11 cellular contexts compared by ENCODE assay signal in the genomic region with DNA sequence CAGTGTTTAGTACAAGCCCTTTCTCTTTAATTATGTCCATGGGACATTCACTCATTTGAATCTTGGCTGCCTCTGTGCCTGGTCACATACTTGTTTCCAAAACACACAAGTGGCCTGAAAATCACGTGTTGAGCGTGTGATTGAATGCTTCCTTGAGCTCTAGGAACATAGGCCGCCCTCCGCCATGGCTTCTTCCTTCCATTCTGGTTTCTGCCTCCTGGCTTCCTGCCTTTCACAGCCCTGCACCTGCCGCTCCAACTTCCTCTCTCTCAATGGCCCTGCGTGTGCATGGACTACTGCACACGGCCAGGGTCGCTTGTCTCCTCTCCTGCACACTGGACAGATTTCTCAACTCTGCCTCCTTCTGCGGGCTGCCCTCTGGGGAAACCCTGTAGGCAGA.
DNase-seq lines count a peak whose midpoint lies in the region; ATAC-seq and TF ChIP-seq lines count a peak whose summit lies in the region.
"Had no signal": no experiment of that assay in that cellular context is flagged by ENCODE, and none has a peak within 500 bp of the region (broad histone marks: within the 10 kb centered on the region; RNA-seq: fewer than 3 reads in every experiment).

No MANE protein-coding gene starts in this region.

- H3K4me3 ChIP-seq in mucosa of descending colon (no peak overlapping the region), osteoblast (ENCODE audit: insufficient read depth, low read length) (no peak overlapping the region)

- no peak overlapping the region for H3K27ac ChIP-seq in osteoblast (ENCODE audit: low read depth, low read length)
- H3K27ac ChIP-seq: foreskin keratinocyte had no signal

- peaks cover 23% of the 10 kb centered on the region for H3K79me2 ChIP-seq in osteoblast (ENCODE audit: insufficient read depth, low read length)

- peak; percentile 48 for DNase-seq in COR-L47 (lab: John Stamatoyannopoulos, UW)
- peak; percentile 85 for DNase-seq in NCI-H1092 (lab: John Stamatoyannopoulos, UW)
- no peak for DNase-seq in chondrocyte (ENCODE audit: low spot score)
- DNase-seq in mucosa of descending colon: peak; percentile 48 to 69 (median 62)
- DNase-seq in activated CD4-positive, alpha-beta memory T cell treated with anti-CD3 and anti-CD28 coated beads for 36 hours: no peak
- DNase-seq in osteoblast (ENCODE audit: insufficient read length, low spot score, missing footprints): no peak
- DNase-seq: activated naive CD4-positive, alpha-beta T cell treated with anti-CD3 and anti-CD28 coated beads, Interleukin-2, amount 50 U/mL, for 16 hours; foreskin keratinocyte had no signal

- peak overlapping the region; percentile 17 for H3K27ac Mint-ChIP-seq in chondrocyte (ENCODE audit: unreplicated experiment)
- no peak overlapping the region for H3K27ac Mint-ChIP-seq in activated CD4-positive, alpha-beta memory T cell treated with anti-CD3 and anti-CD28 coated beads for 36 hours
- H3K27ac Mint-ChIP-seq: T-helper 1 cell treated with Interleukin-12 subunit alpha and Interleukin-12 subunit beta and Interleukin-4 antibody, amounts not matched to agents 30 μg/mL and 1 μg/mL, for 36 hours had no signal

- intact Hi-C loops in mucosa of descending colon (cut with DNase I, micrococcal nuclease): no loop called here
- intact Hi-C loops in activated CD4-positive, alpha-beta memory T cell treated with anti-CD3 and anti-CD28 coated beads for 36 hours (cut with micrococcal nuclease): no loop called here

- peak; percentile 80 for ATAC-seq in mucosa of descending colon
- no peak for ATAC-seq in HG02870 (IDR thresholded peaks at IDR 0.05; ENCODE audit: unreplicated experiment)
- no peak for ATAC-seq in HG03196 (IDR thresholded peaks at IDR 0.05; ENCODE audit: unreplicated experiment)
- ATAC-seq: foreskin keratinocyte had no signal

- peaks cover 14% of the 10 kb centered on the region for H3K4me1 ChIP-seq in mucosa of descending colon (ENCODE audit: low read depth)
- no peaks in the 10 kb centered on the region for H3K4me1 ChIP-seq in osteoblast (ENCODE audit: insufficient read depth, low read length)
- H3K4me1 ChIP-seq: foreskin keratinocyte had no signal

- H3K4me1 Mint-ChIP-seq in chondrocyte (ENCODE audit: low read depth): peaks cover 6% of the 10 kb centered on the region
- H3K4me1 Mint-ChIP-seq in activated CD4-positive, alpha-beta memory T cell treated with anti-CD3 and anti-CD28 coated beads for 36 hours (ENCODE audit: low read depth): peaks cover 12% of the 10 kb centered on the region

- no peak overlapping the region for H3K4me2 ChIP-seq in osteoblast (ENCODE audit: insufficient read depth, low read length)

- TF ChIP-seq CTCF in chondrocyte (IDR thresholded peaks at IDR 0.05) (no peak), mucosa of descending colon (IDR thresholded peaks at IDR 0.05) (no peak), osteoblast (IDR thresholded peaks at IDR 0.05; ENCODE audit: extremely low read depth, low read depth, low read length) (no peak)

- no peak overlapping the region for H2AFZ ChIP-seq in osteoblast (ENCODE audit: low read length)

- H4K20me1 ChIP-seq in osteoblast (ENCODE audit: insufficient read depth, low read length): no peaks in the 10 kb centered on the region

- H3K27me3 Mint-ChIP-seq in chondrocyte (ENCODE audit: low read depth): no peaks in the 10 kb centered on the region
- H3K27me3 Mint-ChIP-seq in activated CD4-positive, alpha-beta memory T cell treated with anti-CD3 and anti-CD28 coated beads for 36 hours: peaks cover 9% of the 10 kb centered on the region

- H3K27me3 ChIP-seq in osteoblast (ENCODE audit: insufficient read depth, low read length): no peaks in the 10 kb centered on the region
- H3K27me3 ChIP-seq: foreskin keratinocyte had no signal

- CTCF ChIA-PET in activated CD4-positive, alpha-beta memory T cell treated with anti-CD3 and anti-CD28 coated beads for 36 hours (lab: Charles Lee): interaction anchor here (0.7 kb wide), 1 partner anchor 58 kb away, joined by 4 read pairs; no protein-coding TSS in a partner anchor

- H3K36me3 Mint-ChIP-seq in chondrocyte (ENCODE audit: low read depth): peaks cover 22% of the 10 kb centered on the region
- H3K36me3 Mint-ChIP-seq in activated CD4-positive, alpha-beta memory T cell treated with anti-CD3 and anti-CD28 coated beads for 36 hours: no peaks in the 10 kb centered on the region

- H3K9me3 ChIP-seq in mucosa of descending colon (no peaks in the 10 kb centered on the region), osteoblast (ENCODE audit: low read depth, low read length) (no peaks in the 10 kb centered on the region)

- H3K9me3 Mint-ChIP-seq in chondrocyte (ENCODE audit: low read depth): peaks cover 7% of the 10 kb centered on the region
- peaks cover 5% of the 10 kb centered on the region for H3K9me3 Mint-ChIP-seq in activated CD4-positive, alpha-beta memory T cell treated with anti-CD3 and anti-CD28 coated beads for 36 hours
- H3K9me3 Mint-ChIP-seq: T-helper 1 cell treated with Interleukin-12 subunit alpha and Interleukin-12 subunit beta and Interleukin-4 antibody, amounts not matched to agents 30 μg/mL and 1 μg/mL, for 36 hours had no signal

- POLR2A ChIA-PET in activated CD4-positive, alpha-beta memory T cell treated with anti-CD3 and anti-CD28 coated beads for 36 hours (lab: Charles Lee): no interaction called here

- H3K36me3 ChIP-seq in mucosa of descending colon (ENCODE audit: low read depth) (no peaks in the 10 kb centered on the region), osteoblast (ENCODE audit: insufficient read depth, low read length) (peaks cover 12% of the 10 kb centered on the region)

- no peak overlapping the region for H3K4me3 Mint-ChIP-seq in chondrocyte (ENCODE audit: unreplicated experiment)
- H3K4me3 Mint-ChIP-seq in activated CD4-positive, alpha-beta memory T cell treated with anti-CD3 and anti-CD28 coated beads for 36 hours: no peak overlapping the region
- H3K4me3 Mint-ChIP-seq: T-helper 1 cell treated with Interleukin-12 subunit alpha and Interleukin-12 subunit beta and Interleukin-4 antibody, amounts not matched to agents 30 μg/mL and 1 μg/mL, for 36 hours had no signal

Comparison
In these comparisons a context has a peak if more than half of its experiments do, and no peak if none do; other contexts are left out.
1. DNase-seq: peak in COR-L47 (single experiment), NCI-H1092 (single experiment) and mucosa of descending colon (3 of 3); none in chondrocyte (single experiment), activated CD4-positive, alpha-beta memory T cell treated with anti-CD3 and anti-CD28 coated beads for 36 hours (single experiment) and osteoblast (single experiment).